30 cellular contexts compared by ENCODE assay signal in the genomic region with DNA sequence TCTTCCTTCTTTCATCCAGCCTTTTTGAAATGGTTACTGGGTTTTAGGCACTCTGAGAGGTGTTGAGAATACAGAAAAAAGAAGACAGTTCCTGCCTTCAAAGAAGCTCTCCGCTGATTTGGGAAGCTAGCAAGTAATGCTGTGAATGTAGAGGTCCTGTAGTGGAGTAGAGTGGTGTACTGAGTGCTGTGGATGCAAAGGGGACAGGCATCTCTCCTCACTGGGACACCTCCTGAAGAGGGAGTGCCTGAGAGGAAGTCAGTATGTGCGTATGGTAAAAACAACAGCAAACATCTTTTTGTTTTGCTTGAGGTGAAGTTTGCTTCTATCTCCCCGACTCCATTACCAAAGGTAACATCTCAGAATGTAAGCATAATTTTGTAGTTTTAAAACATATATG.
DNase-seq lines count a peak whose midpoint lies in the region; ATAC-seq, FAIRE-seq and TF ChIP-seq lines count a peak whose summit lies in the region.
"Had no signal": no experiment of that assay in that cellular context is flagged by ENCODE, and none has a peak within 500 bp of the region (broad histone marks: within the 10 kb centered on the region; RNA-seq: fewer than 3 reads in every experiment).

No MANE protein-coding gene starts in this region.

- H2AK5ac ChIP-seq in H9 (ENCODE audit: insufficient read length, low read length) = no peak overlapping the region

- peaks cover 8 to 9% of the 10 kb centered on the region in 2 donors for H3K36me3 Mint-ChIP-seq in activated naive CD4-positive, alpha-beta T cell treated with anti-CD3 and anti-CD28 coated beads, Interleukin-2, amount 50 U/mL, for 72 hours
- H3K36me3 Mint-ChIP-seq in H9 (ENCODE audit: insufficient read depth in 1 of 3, low read depth in 3 of 3) = peaks cover 5 to 6% (median 5%) of the 10 kb centered on the region in 3 experiments; a peak in 5 of 7 replicates
- H3K36me3 Mint-ChIP-seq in chondrocyte (ENCODE audit: low read depth) = peaks cover 4% of the 10 kb centered on the region
- peaks cover 16 to 23% of the 10 kb centered on the region in 2 donors for H3K36me3 Mint-ChIP-seq in stimulated activated naive B cell treated with anti-CD40 and anti-IgM and Interleukin-4, amounts not matched to agents 10 μg/mL and 1 μg/mL and 100 μg/mL, for 72 hours

- H3K14ac ChIP-seq in H9 (ENCODE audit: insufficient read depth, low read length) = no peak overlapping the region

- H2AFZ ChIP-seq in H9 (ENCODE audit: low read length) = no peak overlapping the region
- H2AFZ ChIP-seq in HepG2 (ENCODE audit: low read length) = no peak overlapping the region

- no peak overlapping the region for H3K23ac ChIP-seq in H9 (ENCODE audit: insufficient read length, low read depth, low read length)

- no peak overlapping the region for H4K91ac ChIP-seq in H9 (ENCODE audit: insufficient read length, low read depth, low read length)

- no peak for TF ChIP-seq EP300 in HepG2 (IDR thresholded peaks at IDR 0.05; ENCODE audit: low read depth in 2 of 2, low read length in 2 of 2)
- no peak for TF ChIP-seq EP300 in HepG2 (CRISPR knock-in tag; IDR thresholded peaks at IDR 0.05; ENCODE audit: borderline replicate concordance)

- no peaks in the 10 kb centered on the region for H3K27me3 Mint-ChIP-seq in H9 (ENCODE audit: low read depth)
- no peaks in the 10 kb centered on the region for H3K27me3 Mint-ChIP-seq in chondrocyte (ENCODE audit: low read depth)
- H3K27me3 Mint-ChIP-seq in stimulated activated naive B cell treated with anti-CD40 and anti-IgM and Interleukin-4, amounts not matched to agents 10 μg/mL and 1 μg/mL and 100 μg/mL, for 72 hours = no peaks in the 10 kb centered on the region
- H3K27me3 Mint-ChIP-seq: CD4-positive, alpha-beta memory T cell; CD4-positive, CD25-positive, alpha-beta regulatory T cell; CD8-positive, alpha-beta memory T cell had no signal

- DNase-seq in activated naive CD4-positive, alpha-beta T cell treated with anti-CD3 and anti-CD28 coated beads, Interleukin-2, amount 50 U/mL, for 72 hours (ENCODE audit: low spot score in 2 of 2) = no peak
- no peak for DNase-seq in activated naive CD4-positive, alpha-beta T cell treated with Interleukin-2 at 50 U/mL for 16 hours
- DNase-seq in H9 = no peak
- DNase-seq in chondrocyte (ENCODE audit: low spot score) = no peak
- DNase-seq in stimulated activated naive B cell treated with anti-CD40 and anti-IgM and Interleukin-4, amounts not matched to agents 10 μg/mL and 1 μg/mL and 100 μg/mL, for 72 hours = no peak
- DNase-seq in HepG2 (ENCODE audit: low spot score) = no peak
- no peak for DNase-seq in activated CD4-positive, alpha-beta T cell treated with anti-CD3 and anti-CD28 coated beads for 1 hour
- DNase-seq: 8988T; ACHN; BE2C; C1 segment of cervical spinal cord; CD4-positive, alpha-beta memory T cell; CD4-positive, CD25-positive, alpha-beta regulatory T cell; CD8-positive, alpha-beta memory T cell; COR-L47; DMS 273 treated with DMSO at 0.1 percent for 48 hours; DMS153; DMS53; DMS79; DND-41; EL; GDM1 had no signal

- intact Hi-C loops in HepG2 (cut with micrococcal nuclease; ENCODE audit: unreplicated experiment) = loop anchor here (2.0 kb wide), 1 partner anchor 34 kb away; no protein-coding TSS in a partner anchor

- H3K9ac ChIP-seq in H9 (ENCODE audit: extremely low read depth, insufficient read length, low read length) = no peak overlapping the region
- H3K9ac ChIP-seq in HepG2 (ENCODE audit: insufficient read depth, low read depth, low read length) = no peak overlapping the region
- H3K9ac ChIP-seq: BLaER1 had no signal

- WGBS in H9 (ENCODE audit: extremely low coverage, insufficient read length, low lambda C conversion rate) = no CpG with 5 or more reads among the region's 3 CpGs
- 97% methylated on average over 3 of the region's 3 CpGs for WGBS in HepG2 (ENCODE audit: low lambda C conversion rate)

- TF ChIP-seq POLR2A in HepG2 (IDR thresholded peaks at IDR 0.05; ENCODE audit: insufficient read depth in 1 of 2, low read depth in 2 of 2, low read length in 2 of 2) = no peak

- H3K4me3 ChIP-seq in HepG2 (replicated peaks in 1 of 3; ENCODE audit: insufficient read depth in 1 of 3, low read depth in 2 of 3, low read length in 3 of 3) = no peak overlapping the region
- H3K4me3 ChIP-seq: BLaER1, GM12878 had no signal

- no TSS peak for BruUV-seq in HepG2 (replicated peaks; lab: Mats Ljungman, UMichigan)

- no peaks in the 10 kb centered on the region for H3K27me3 ChIP-seq in H9 (ENCODE audit: insufficient read depth, low read length)
- H3K27me3 ChIP-seq in HepG2 (ENCODE audit: control insufficient read depth in 1 of 2, insufficient read depth in 2 of 2, low read length in 2 of 2) = no peaks in the 10 kb centered on the region
- H3K27me3 ChIP-seq: BE2C, BLaER1 had no signal

- peaks cover 7% of the 10 kb centered on the region for H3K4me1 ChIP-seq in H9 (ENCODE audit: insufficient read depth, low read length)
- no peaks in the 10 kb centered on the region for H3K4me1 ChIP-seq in HepG2 (ENCODE audit: insufficient read depth, low read length)
- H3K4me1 ChIP-seq: BE2C had no signal

- H3K4ac ChIP-seq in H9 (ENCODE audit: low read depth, low read length) = no peak overlapping the region

- no peak overlapping the region for H2BK5ac ChIP-seq in H9 (ENCODE audit: insufficient read length, low read length)

- no peak for TF ChIP-seq CTCF in H9 (conservative IDR thresholded peaks at IDR 0.05)
- no peak for TF ChIP-seq CTCF in chondrocyte (IDR thresholded peaks at IDR 0.05)
- TF ChIP-seq CTCF in HepG2 (CRISPR knock-in tag; IDR thresholded peaks at IDR 0.05) = no peak

- H3K36me3 ChIP-seq in HepG2 (replicated peaks in 1 of 2; ENCODE audit: control insufficient read depth in 1 of 2, insufficient read depth in 2 of 2, low read length in 2 of 2) = peaks cover 0 to 6% of the 10 kb centered on the region in 2 experiments; a peak in 1 of 5 replicates
- H3K36me3 ChIP-seq: BE2C had no signal

- H2BK120ac ChIP-seq in H9 (ENCODE audit: low read depth, low read length, poor library complexity, severe bottlenecking) = no peak overlapping the region

- H3T11ph ChIP-seq in H9 (ENCODE audit: low read length) = no peak overlapping the region

- H4K20me1 ChIP-seq in H9 (ENCODE audit: control insufficient read depth, insufficient read depth, insufficient read length) (no peaks in the 10 kb centered on the region), HepG2 (ENCODE audit: insufficient read depth, low read length) (no peaks in the 10 kb centered on the region)

- H3K4me2 ChIP-seq in H9 (ENCODE audit: insufficient read depth, insufficient read length, low read length) (no peak overlapping the region), HepG2 (ENCODE audit: low read depth, low read length) (no peak overlapping the region)
- H3K4me2 ChIP-seq: BLaER1 had no signal

- no peak overlapping the region for H3K27ac ChIP-seq in H9 (ENCODE audit: insufficient read length, low read depth, low read length)
- H3K27ac ChIP-seq in HepG2 (ENCODE audit: extremely low read length, insufficient read depth, low read length) = no peak overlapping the region
- H3K27ac ChIP-seq: BLaER1 had no signal

- in situ Hi-C loops in HepG2 (cut with HindIII; ENCODE audit: extremely low pct_ligation_motif_present, low pct_unique_long_range_greater_than_20kb) = no loop called here

- POLR2A ChIA-PET in HepG2 (lab: Yijun Ruan, JAX) = no interaction called here

- H3K18ac ChIP-seq in H9 (ENCODE audit: insufficient read length, low read depth, low read length) = no peak overlapping the region

- H3K9me3 Mint-ChIP-seq in activated naive CD4-positive, alpha-beta T cell treated with anti-CD3 and anti-CD28 coated beads, Interleukin-2, amount 50 U/mL, for 72 hours = no peaks in the 10 kb centered on the region
- no peaks in the 10 kb centered on the region; a peak in 1 of 5 replicates for H3K9me3 Mint-ChIP-seq in H9
- no peaks in the 10 kb centered on the region for H3K9me3 Mint-ChIP-seq in chondrocyte (ENCODE audit: low read depth)
- no peaks in the 10 kb centered on the region for H3K9me3 Mint-ChIP-seq in stimulated activated naive B cell treated with anti-CD40 and anti-IgM and Interleukin-4, amounts not matched to agents 10 μg/mL and 1 μg/mL and 100 μg/mL, for 72 hours
- H3K9me3 Mint-ChIP-seq: CD14-positive monocyte; CD4-positive, alpha-beta memory T cell; CD4-positive, CD25-positive, alpha-beta regulatory T cell; CD8-positive, alpha-beta memory T cell had no signal

- no peak overlapping the region for H2BK15ac ChIP-seq in H9 (ENCODE audit: low read depth, low read length)

- no peaks in the 10 kb centered on the region for H3K23me2 ChIP-seq in H9 (ENCODE audit: insufficient read length, low read depth, low read length, poor library complexity, severe bottlenecking)

- H3K4me1 Mint-ChIP-seq in H9 (peaks cover 18 to 21% of the 10 kb centered on the region in 2 experiments), chondrocyte (ENCODE audit: low read depth) (peaks cover 21% of the 10 kb centered on the region)
- peaks cover 0 to 2% of the 10 kb centered on the region in 2 donors for H3K4me1 Mint-ChIP-seq in stimulated activated naive B cell treated with anti-CD40 and anti-IgM and Interleukin-4, amounts not matched to agents 10 μg/mL and 1 μg/mL and 100 μg/mL, for 72 hours
- H3K4me1 Mint-ChIP-seq: CD14-positive monocyte had no signal

- FAIRE-seq in HepG2 (lab: Jason Lieb, UNC) = no peak
- FAIRE-seq: A204.1, GM12878, GM12892, GM18507, GM19239 had no signal

- no peak for TF ChIP-seq RAD21 in HepG2 (CRISPR knock-in tag; IDR thresholded peaks at IDR 0.05)

- H4K8ac ChIP-seq in H9 (replicated peaks; ENCODE audit: insufficient read length, low read depth, low read length) = no peak overlapping the region

- H3K4me3 Mint-ChIP-seq in H9 = no peak overlapping the region
- H3K4me3 Mint-ChIP-seq in chondrocyte (ENCODE audit: unreplicated experiment) = no peak overlapping the region
- H3K4me3 Mint-ChIP-seq in stimulated activated naive B cell treated with anti-CD40 and anti-IgM and Interleukin-4, amounts not matched to agents 10 μg/mL and 1 μg/mL and 100 μg/mL, for 72 hours = no peak overlapping the region
- H3K4me3 Mint-ChIP-seq: CD14-positive monocyte; CD4-positive, alpha-beta memory T cell; CD4-positive, CD25-positive, alpha-beta regulatory T cell; CD8-positive, alpha-beta memory T cell had no signal

- H3K27ac Mint-ChIP-seq in activated naive CD4-positive, alpha-beta T cell treated with anti-CD3 and anti-CD28 coated beads, Interleukin-2, amount 50 U/mL, for 72 hours = peak overlapping the region; percentile 36 to 61
- H3K27ac Mint-ChIP-seq in H9 (peak overlapping the region in 2 of 3 experiments; percentile 14 to 50; a peak in 4 of 7 replicates), chondrocyte (ENCODE audit: unreplicated experiment) (peak overlapping the region; percentile 8)
- H3K27ac Mint-ChIP-seq in stimulated activated naive B cell treated with anti-CD40 and anti-IgM and Interleukin-4, amounts not matched to agents 10 μg/mL and 1 μg/mL and 100 μg/mL, for 72 hours = peak overlapping the region; percentile 2
- H3K27ac Mint-ChIP-seq: CD14-positive monocyte had no signal

- CTCF ChIA-PET in HepG2 (lab: Yijun Ruan, JAX; ENCODE audit: low intra/inter-chr PET ratio, low total read pairs) = no interaction called here

- no peaks in the 10 kb centered on the region for H3K9me3 ChIP-seq in H9 (ENCODE audit: control insufficient read depth, low read depth, low read length)
- H3K9me3 ChIP-seq in HepG2 (ENCODE audit: low read length) = no peaks in the 10 kb centered on the region
- H3K9me3 ChIP-seq: BE2C, BLaER1 had no signal

- H4K5ac ChIP-seq in H9 (ENCODE audit: insufficient read length, low read depth, low read length) = no peak overlapping the region

- no peak overlapping the region for H2BK20ac ChIP-seq in H9 (ENCODE audit: low read depth, low read length, poor library complexity, severe bottlenecking)

- H2BK12ac ChIP-seq in H9 (ENCODE audit: insufficient read length, low read depth, low read length) = no peak overlapping the region

- H3K79me2 ChIP-seq in H9 (ENCODE audit: insufficient read depth, low read length) (no peaks in the 10 kb centered on the region), HepG2 (ENCODE audit: insufficient read depth, low read length) (no peaks in the 10 kb centered on the region)

- no peaks in the 10 kb centered on the region for H3K79me1 ChIP-seq in H9 (ENCODE audit: insufficient read depth, low read depth, low read length, poor library complexity, severe bottlenecking)

- no peak for ATAC-seq in activated naive CD4-positive, alpha-beta T cell treated with anti-CD3 and anti-CD28 coated beads, Interleukin-2, amount 50 U/mL, for 72 hours
- no peak for ATAC-seq in stimulated activated naive B cell treated with anti-CD40 and anti-IgM and Interleukin-4, amounts not matched to agents 10 μg/mL and 1 μg/mL and 100 μg/mL, for 72 hours (replicated peaks)
- ATAC-seq in HG03159 (IDR thresholded peaks at IDR 0.05; ENCODE audit: unreplicated experiment) (no peak), HepG2 (no peak)
- ATAC-seq: GM12878 had no signal

- no peak overlapping the region for H3K56ac ChIP-seq in H9 (ENCODE audit: insufficient read length, low read depth, low read length)
